17 cellular contexts compared by ENCODE assay signal in the genomic region with DNA sequence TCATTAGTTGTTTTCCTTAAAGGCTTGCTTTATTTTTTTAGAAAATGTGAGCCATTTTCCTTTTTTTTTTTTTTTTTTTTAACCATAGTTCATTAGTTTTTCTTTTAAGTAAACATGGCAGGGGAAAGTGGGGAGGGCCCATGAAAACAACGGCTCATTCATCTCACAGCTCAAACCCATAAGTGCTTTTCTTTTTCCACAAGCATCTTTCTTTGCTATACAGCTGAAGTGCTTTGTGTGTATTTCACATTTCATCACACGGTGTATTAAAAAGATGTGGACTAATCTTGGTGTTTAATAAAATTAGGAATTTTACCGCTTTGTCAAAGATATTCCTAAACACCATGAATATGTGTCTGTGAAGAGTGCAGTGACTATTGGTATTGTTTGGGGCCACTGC.
A peak's percentile ranks its signal among the peaks of the same experiment; 100 is the strongest.
DNase-seq lines count a peak whose midpoint lies in the region; ATAC-seq and TF ChIP-seq lines count a peak whose summit lies in the region.
"Had no signal": no experiment of that assay in that cellular context is flagged by ENCODE, and none has a peak within 500 bp of the region (broad histone marks: within the 10 kb centered on the region; RNA-seq: fewer than 3 reads in every experiment).

No MANE protein-coding gene starts in this region.

- H3K4me1 ChIP-seq in tibial artery: no peaks in the 10 kb centered on the region

- H3K4me3 ChIP-seq in tibial artery: no peak overlapping the region
- H3K4me3 ChIP-seq: BLaER1 treated with 17β-estradiol and CSF1 and Interleukin-3, amounts not matched to agents 10 nM and 100 nM had no signal

- in situ Hi-C loops in KBM-7 (cut with MboI; ENCODE audit: low pct_unique_long_range_greater_than_20kb, low sequenced_read_pairs): no loop called here

- DNase-seq in NCI-H2227 treated with DMSO at 0.1 percent for 48 hours (lab: John Stamatoyannopoulos, UW) (peak; percentile 29), NCI-H2227 (lab: John Stamatoyannopoulos, UW; ENCODE audit: unreplicated experiment) (no peak), globus pallidus (ENCODE audit: low spot score) (peak; percentile 79), pons (ENCODE audit: low spot score) (peak; percentile 75), tibial artery (no peak), KBM-7 (no peak)
- DNase-seq in NK-92 treated with Interleukin-12 subunit alpha and Interleukin-12 subunit beta, amount 100 ng/mL, for 24 hours (lab: John Stamatoyannopoulos, UW): no peak
- DNase-seq: AML-193; CD4-positive, CD25-positive, alpha-beta regulatory T cell; DMS53; GF-D8; HCEC 1CT; HFFc6 had no signal

- peaks cover 0 to 4% (median 3%) of the 10 kb centered on the region in 3 donors for H3K36me3 ChIP-seq in tibial artery

- no peaks in the 10 kb centered on the region for H3K27me3 ChIP-seq in tibial artery
- H3K27me3 ChIP-seq: BLaER1 treated with 17β-estradiol and CSF1 and Interleukin-3, amounts not matched to agents 10 nM and 100 nM had no signal

- ATAC-seq in GM18517 (IDR thresholded peaks at IDR 0.05; ENCODE audit: unreplicated experiment): no peak

- no peaks in the 10 kb centered on the region for H3K9me3 ChIP-seq in tibial artery
- H3K9me3 ChIP-seq: BLaER1 treated with 17β-estradiol and CSF1 and Interleukin-3, amounts not matched to agents 10 nM and 100 nM had no signal

- intact Hi-C loops in tibial artery (cut with DNase I; ENCODE audit: low total_unique reads): no loop called here

- TF ChIP-seq CTCF in tibial artery (IDR thresholded peaks at IDR 0.05): no peak

- H3K27ac ChIP-seq in tibial artery: no peak overlapping the region
- H3K27ac ChIP-seq: 22Rv1; BLaER1 treated with 17β-estradiol and CSF1 and Interleukin-3, amounts not matched to agents 10 nM and 100 nM; HL-60 had no signal

Comparison
In these comparisons a context has a peak if more than half of its experiments do, and no peak if none do; other contexts are left out.
1. DNase-seq: peak in NCI-H2227 treated with DMSO at 0.1 percent for 48 hours (single experiment), globus pallidus (single experiment) and pons (single experiment); none in NCI-H2227 (single experiment), NK-92 treated with Interleukin-12 subunit alpha and Interleukin-12 subunit beta, amount 100 ng/mL, for 24 hours (single experiment), tibial artery (0 of 2) and KBM-7 (single experiment).